16 cellular contexts compared by ENCODE assay signal in the genomic region with DNA sequence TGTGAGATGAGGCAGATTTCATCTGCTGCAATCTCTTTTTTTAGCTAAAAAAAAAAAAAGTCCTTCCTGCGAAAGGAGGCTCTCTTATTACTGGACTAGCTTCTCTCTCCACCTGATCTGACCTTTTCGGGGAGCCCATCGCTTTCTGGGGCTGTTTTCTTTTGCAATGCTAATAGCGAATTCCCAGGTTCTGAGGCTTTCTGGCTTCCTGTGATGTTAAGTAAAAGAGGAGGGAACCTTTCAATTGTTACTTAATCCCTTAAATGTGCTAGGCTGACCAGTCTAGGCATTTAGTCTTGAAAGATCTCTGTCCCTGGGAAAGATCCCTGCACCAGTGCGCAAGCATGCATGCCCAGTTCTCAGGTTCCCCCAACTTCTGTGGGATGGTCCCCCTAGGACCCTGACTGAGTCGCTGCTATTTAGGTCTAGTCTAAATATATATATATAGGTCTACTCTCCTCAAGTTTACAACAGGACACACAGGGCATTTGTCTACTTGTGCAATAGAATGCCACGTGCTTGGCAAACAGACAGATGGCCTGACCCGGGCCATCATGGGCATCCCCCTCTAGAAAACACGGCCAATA.
DNase-seq lines count a peak whose midpoint lies in the region; ATAC-seq and TF ChIP-seq lines count a peak whose summit lies in the region.
"Had no signal": no experiment of that assay in that cellular context is flagged by ENCODE, and none has a peak within 500 bp of the region (broad histone marks: within the 10 kb centered on the region; RNA-seq: fewer than 3 reads in every experiment).

No MANE protein-coding gene starts in this region.

- H3K9ac ChIP-seq in H9 (ENCODE audit: extremely low read depth, insufficient read length, low read length) (no peak overlapping the region), neural cell (ENCODE audit: low read length) (no peak overlapping the region), MM.1S (ENCODE audit: low read length) (no peak overlapping the region)
- H3K9ac ChIP-seq: BLaER1 treated with 17β-estradiol and CSF1 and Interleukin-3, amounts not matched to agents 10 nM and 100 nM had no signal

- POLR2A ChIA-PET in WTC11 (lab: Charles Lee) = no interaction called here

- H2BK12ac ChIP-seq in H9 (ENCODE audit: insufficient read length, low read depth, low read length) = no peak overlapping the region

- H3K27me3 Mint-ChIP-seq in H9 (ENCODE audit: low read depth) (peaks cover 9% of the 10 kb centered on the region), WTC11 (ENCODE audit: low read depth) (no peaks in the 10 kb centered on the region)

- H3K4me3 ChIP-seq in iPS DF 6.9 (ENCODE audit: low read length) (no peak overlapping the region), neural cell (ENCODE audit: low read length) (no peak overlapping the region), ascending aorta (no peak overlapping the region), MM.1S (ENCODE audit: low read length) (no peak overlapping the region)
- H3K4me3 ChIP-seq: BLaER1 treated with 17β-estradiol and CSF1 and Interleukin-3, amounts not matched to agents 10 nM and 100 nM; K562 had no signal

- H3K27me3 ChIP-seq in H9 (ENCODE audit: insufficient read depth, low read length) (no peaks in the 10 kb centered on the region; the same call in 1 of the 2 replicates), iPS DF 6.9 (ENCODE audit: control insufficient read depth, insufficient read depth, low read length) (no peaks in the 10 kb centered on the region), neural cell (ENCODE audit: insufficient read depth, low read depth, low read length) (no peaks in the 10 kb centered on the region), ascending aorta (no peaks in the 10 kb centered on the region), MM.1S (replicated peaks; ENCODE audit: insufficient read depth, low read length) (peaks cover 43% of the 10 kb centered on the region)
- H3K27me3 ChIP-seq: BLaER1 treated with 17β-estradiol and CSF1 and Interleukin-3, amounts not matched to agents 10 nM and 100 nM had no signal

- H3K4me3 Mint-ChIP-seq in H9 (peak overlapping the region in 1 of 2 experiments; percentile 64; a peak in 2 of 5 replicates), WTC11 (peak overlapping the region; percentile 43)
- H3K4me3 Mint-ChIP-seq: CD8-positive, alpha-beta T cell had no signal

- no peak for TF ChIP-seq EP300 in neural cell (conservative IDR thresholded peaks at IDR 0.05; ENCODE audit: poor library complexity, severe bottlenecking)

- CTCF ChIA-PET in WTC11 (lab: Charles Lee) = interaction anchor here (1.0 to 1.7 kb wide), 2 partner anchors 41 to 98 kb away, joined by 5 to 7 read pairs; no protein-coding TSS in a partner anchor

- no peak overlapping the region for H2BK15ac ChIP-seq in H9 (ENCODE audit: low read depth, low read length)

- H3K9me3 Mint-ChIP-seq in H9 = no peaks in the 10 kb centered on the region
- H3K9me3 Mint-ChIP-seq in WTC11 = no peaks in the 10 kb centered on the region
- H3K9me3 Mint-ChIP-seq: CD8-positive, alpha-beta T cell had no signal

- H3K4me1 Mint-ChIP-seq in H9 (peaks cover 36 to 47% of the 10 kb centered on the region in 2 experiments), WTC11 (peaks cover 51% of the 10 kb centered on the region)

- no peaks in the 10 kb centered on the region for H3K9me2 ChIP-seq in neural cell (ENCODE audit: insufficient read depth, low read length)
- H3K9me2 ChIP-seq in MM.1S (replicated peaks; ENCODE audit: insufficient read depth, low read length) = no peaks in the 10 kb centered on the region

- no peak overlapping the region for H2BK20ac ChIP-seq in H9 (ENCODE audit: low read depth, low read length, poor library complexity, severe bottlenecking)

- no peak overlapping the region for H3K14ac ChIP-seq in H9 (ENCODE audit: insufficient read depth, low read length)

- no peak overlapping the region for H3K27ac ChIP-seq in H9 (ENCODE audit: insufficient read length, low read depth, low read length)
- H3K27ac ChIP-seq in iPS DF 6.9 (ENCODE audit: low read length) = no peak overlapping the region
- no peak overlapping the region for H3K27ac ChIP-seq in neural cell (ENCODE audit: low read length)
- H3K27ac ChIP-seq in ascending aorta = no peak overlapping the region
- no peak overlapping the region for H3K27ac ChIP-seq in MM.1S (ENCODE audit: low read length)
- H3K27ac ChIP-seq: BLaER1 treated with 17β-estradiol and CSF1 and Interleukin-3, amounts not matched to agents 10 nM and 100 nM had no signal

- H3K36me3 Mint-ChIP-seq in H9 (ENCODE audit: insufficient read depth in 1 of 3, low read depth in 3 of 3) (no peaks in the 10 kb centered on the region), WTC11 (no peaks in the 10 kb centered on the region)
- H3K36me3 Mint-ChIP-seq: CD8-positive, alpha-beta T cell had no signal

- WGBS in H9 (ENCODE audit: extremely low coverage, insufficient read length, low lambda C conversion rate) = no CpG with 5 or more reads among the region's 9 CpGs
- no CpG with 5 or more reads among the region's 9 CpGs for WGBS in iPS DF 6.9 (ENCODE audit: insufficient coverage, insufficient read length)

- DNase-seq in H9 = peak; percentile 46
- DNase-seq in WTC11 (ENCODE audit: low spot score) = peak; percentile 48
- peak; percentile 35 for DNase-seq in iPS DF 6.9 (ENCODE audit: low read depth, low spot score)
- no peak for DNase-seq in ascending aorta (ENCODE audit: low spot score in 2 of 2)
- DNase-seq in MM.1S = no peak
- DNase-seq: Calu3; CD8-positive, alpha-beta T cell; MV-4-11; NCI-H1694 treated with DMSO at 0.1 percent for 48 hours; NCI-H2107; NCI-H510A had no signal

- H3K4ac ChIP-seq in H9 (ENCODE audit: low read depth, low read length) = no peak overlapping the region

- no peak overlapping the region for H2AFZ ChIP-seq in H9 (ENCODE audit: low read length)
- H2AFZ ChIP-seq in neural cell (ENCODE audit: low read depth, low read length) = no peak overlapping the region
- H2AFZ ChIP-seq in MM.1S (ENCODE audit: low read length) = no peak overlapping the region

- ATAC-seq in WTC11 (peak; percentile 87), GM19023 (IDR thresholded peaks at IDR 0.05; ENCODE audit: unreplicated experiment) (no peak)
- ATAC-seq: CD8-positive, alpha-beta T cell; HCT116; K562 had no signal

- H4K20me1 ChIP-seq in H9 (ENCODE audit: control insufficient read depth, insufficient read depth, insufficient read length) (no peaks in the 10 kb centered on the region), neural cell (ENCODE audit: insufficient read depth) (no peaks in the 10 kb centered on the region), MM.1S (ENCODE audit: insufficient read depth, low read length) (no peaks in the 10 kb centered on the region)
- H4K20me1 ChIP-seq: BLaER1 treated with 17β-estradiol and CSF1 and Interleukin-3, amounts not matched to agents 10 nM and 100 nM had no signal

- H3K23ac ChIP-seq in H9 (ENCODE audit: insufficient read length, low read depth, low read length) = no peak overlapping the region

- no peak overlapping the region for H3K56ac ChIP-seq in H9 (ENCODE audit: insufficient read length, low read depth, low read length)

- H3K79me2 ChIP-seq in H9 (ENCODE audit: insufficient read depth, low read length) (no peaks in the 10 kb centered on the region), neural cell (replicated peaks; ENCODE audit: insufficient read depth, low read length) (no peaks in the 10 kb centered on the region), MM.1S (ENCODE audit: low read length) (no peaks in the 10 kb centered on the region)

- TF ChIP-seq CTCF in H9 (conservative IDR thresholded peaks at IDR 0.05) = no peak
- TF ChIP-seq CTCF in WTC11 (IDR thresholded peaks at IDR 0.05) = no peak
- no peak for TF ChIP-seq CTCF in neural cell (IDR thresholded peaks at IDR 0.05; ENCODE audit: poor library complexity, severe bottlenecking)
- no peak for TF ChIP-seq CTCF in ascending aorta (IDR thresholded peaks at IDR 0.05)
- TF ChIP-seq CTCF in MM.1S (IDR thresholded peaks at IDR 0.05; ENCODE audit: low read length) = no peak

- H3K9me3 ChIP-seq in H9 (ENCODE audit: control insufficient read depth, low read depth, low read length) (no peaks in the 10 kb centered on the region), iPS DF 6.9 (ENCODE audit: control insufficient read depth, insufficient read depth, low read length) (no peaks in the 10 kb centered on the region), neural cell (ENCODE audit: low read length) (no peaks in the 10 kb centered on the region), ascending aorta (no peaks in the 10 kb centered on the region), MM.1S (replicated peaks; ENCODE audit: insufficient read depth, low read length) (no peaks in the 10 kb centered on the region)
- H3K9me3 ChIP-seq: BLaER1 treated with 17β-estradiol and CSF1 and Interleukin-3, amounts not matched to agents 10 nM and 100 nM had no signal

- H2AK5ac ChIP-seq in H9 (ENCODE audit: insufficient read length, low read length) = no peak overlapping the region

- H3K18ac ChIP-seq in H9 (ENCODE audit: insufficient read length, low read depth, low read length) = no peak overlapping the region

- H4K5ac ChIP-seq in H9 (ENCODE audit: insufficient read length, low read depth, low read length) = no peak overlapping the region

- H3K4me2 ChIP-seq in H9 (ENCODE audit: insufficient read depth, insufficient read length, low read length) (peak overlapping the region; percentile 32), neural cell (ENCODE audit: low read length) (peak overlapping the region; percentile 64), MM.1S (ENCODE audit: low read depth, low read length) (no peak overlapping the region)
- H3K4me2 ChIP-seq: BLaER1 treated with 17β-estradiol and CSF1 and Interleukin-3, amounts not matched to agents 10 nM and 100 nM had no signal

- H3K36me3 ChIP-seq in iPS DF 6.9 (ENCODE audit: control insufficient read depth, insufficient read depth, low read length) (no peaks in the 10 kb centered on the region), neural cell (ENCODE audit: insufficient read depth, low read length) (no peaks in the 10 kb centered on the region), ascending aorta (no peaks in the 10 kb centered on the region), MM.1S (replicated peaks; ENCODE audit: insufficient read depth, low read length) (no peaks in the 10 kb centered on the region)
- H3K36me3 ChIP-seq: BLaER1 treated with 17β-estradiol and CSF1 and Interleukin-3, amounts not matched to agents 10 nM and 100 nM had no signal

- intact Hi-C loops in ascending aorta (cut with DNase I) = no loop called here

- no peak overlapping the region for H2BK120ac ChIP-seq in H9 (ENCODE audit: low read depth, low read length, poor library complexity, severe bottlenecking)

- no peak for TF ChIP-seq RAD21 in neural cell (conservative IDR thresholded peaks at IDR 0.05)

- H3K4me1 ChIP-seq in H9 (ENCODE audit: insufficient read depth, low read length) (peaks cover 7% of the 10 kb centered on the region; the same call in 1 of the 2 replicates), iPS DF 6.9 (ENCODE audit: control insufficient read depth, insufficient read depth, low read length) (peaks cover 11% of the 10 kb centered on the region), ascending aorta (no peaks in the 10 kb centered on the region), MM.1S (ENCODE audit: low read length) (no peaks in the 10 kb centered on the region)

- no peaks in the 10 kb centered on the region for H3K23me2 ChIP-seq in H9 (ENCODE audit: insufficient read length, low read depth, low read length, poor library complexity, severe bottlenecking)

- no peak overlapping the region for H2BK5ac ChIP-seq in H9 (ENCODE audit: insufficient read length, low read length)

- no peak overlapping the region for H4K91ac ChIP-seq in H9 (ENCODE audit: insufficient read length, low read depth, low read length)

- no peak overlapping the region for H4K8ac ChIP-seq in H9 (replicated peaks; ENCODE audit: insufficient read length, low read depth, low read length)

- H3F3A ChIP-seq in neural cell (ENCODE audit: insufficient read depth, low read length, poor library complexity, severe bottlenecking) = no peaks in the 10 kb centered on the region
- H3F3A ChIP-seq in MM.1S (ENCODE audit: insufficient read depth, low read length) = no peaks in the 10 kb centered on the region

- H3T11ph ChIP-seq in H9 (ENCODE audit: low read length) = no peak overlapping the region

- no peaks in the 10 kb centered on the region for H3K79me1 ChIP-seq in H9 (ENCODE audit: insufficient read depth, low read depth, low read length, poor library complexity, severe bottlenecking)

- H3K27ac Mint-ChIP-seq in H9 = peak overlapping the region in 2 of 3 experiments; percentile 74 to 95; a peak in 5 of 7 replicates
- peak overlapping the region; percentile 91 for H3K27ac Mint-ChIP-seq in WTC11
- H3K27ac Mint-ChIP-seq: CD8-positive, alpha-beta T cell had no signal

Comparison
In these comparisons a context has a peak if more than half of its experiments do, and no peak if none do; other contexts are left out.
1. DNase-seq: peak in H9 (single experiment), WTC11 (single experiment) and iPS DF 6.9 (single experiment); none in ascending aorta (0 of 2) and MM.1S (single experiment).